2 cellular contexts compared by ENCODE assay signal in genomic region chr5:124841829-124842712, GRCh38.
TF ChIP-seq lines count a peak whose summit lies in the region.

No MANE protein-coding gene starts in this region.

TF ChIP-seq in HEK293, 187 proteins besides CTCF, POLR2A, EP300 and RAD21 (continued from another document and continues in another):
- no peak for TF ChIP-seq MYNN (tag by site-specific recombination; IDR thresholded peaks at IDR 0.05; ENCODE audit: borderline replicate concordance)
- TF ChIP-seq ZNF571 (tag by site-specific recombination; IDR thresholded peaks at IDR 0.05) = no peak
- TF ChIP-seq REST (tag by site-specific recombination; IDR thresholded peaks at IDR 0.05) = 0 out of 2 replicates have a peak, but pooled peaks have one; percentile 24
- no peak for TF ChIP-seq OVOL3 (tag by site-specific recombination; IDR thresholded peaks at IDR 0.05)
- no peak for TF ChIP-seq ZNF394 (tag by site-specific recombination; IDR thresholded peaks at IDR 0.05; ENCODE audit: borderline replicate concordance)
- TF ChIP-seq ZNF610 (tag by site-specific recombination; IDR thresholded peaks at IDR 0.05; ENCODE audit: borderline replicate concordance) = no peak
- no peak for TF ChIP-seq TCF7L2 (IDR thresholded peaks at IDR 0.05; ENCODE audit: borderline replicate concordance, low read depth, low read length)
- no peak for TF ChIP-seq ZNF112 (tag by site-specific recombination; IDR thresholded peaks at IDR 0.05)
- peak; percentile 72 for TF ChIP-seq OSR2 (tag by site-specific recombination; IDR thresholded peaks at IDR 0.05)
- TF ChIP-seq ZNF146 (tag by site-specific recombination; IDR thresholded peaks at IDR 0.05) = no peak
- 0 out of 2 replicates have a peak, but pooled peaks have one; percentile 39 for TF ChIP-seq ZNF335 (tag by site-specific recombination; conservative IDR thresholded peaks at IDR 0.05)
- TF ChIP-seq ZNF133 (tag by site-specific recombination; IDR thresholded peaks at IDR 0.05) = no peak
- no peak for TF ChIP-seq ZNF16 (tag by site-specific recombination; IDR thresholded peaks at IDR 0.05; ENCODE audit: low read depth)
- TF ChIP-seq KLF7 (tag by site-specific recombination; IDR thresholded peaks at IDR 0.05; ENCODE audit: borderline replicate concordance) = no peak
- TF ChIP-seq ZNF776 (tag by site-specific recombination; IDR thresholded peaks at IDR 0.05; ENCODE audit: borderline replicate concordance) = no peak
- no peak; the same call in 1 of the 2 replicates for TF ChIP-seq ZFP69B (tag by site-specific recombination; IDR thresholded peaks at IDR 0.05)
- TF ChIP-seq YY1 (tag by site-specific recombination; IDR thresholded peaks at IDR 0.05) = peak; percentile 43; the same call in 1 of the 2 replicates
- no peak for TF ChIP-seq PATZ1 (tag by site-specific recombination; IDR thresholded peaks at IDR 0.05)
- TF ChIP-seq RBAK (tag by site-specific recombination; IDR thresholded peaks at IDR 0.05) = no peak
- no peak for TF ChIP-seq ZNF555 (tag by site-specific recombination; conservative IDR thresholded peaks at IDR 0.05)
- peak; percentile 56 for TF ChIP-seq ZBTB8A (tag by site-specific recombination; IDR thresholded peaks at IDR 0.05)
- TF ChIP-seq ZBTB6 (tag by site-specific recombination; IDR thresholded peaks at IDR 0.05) = no peak
- no peak for TF ChIP-seq ZNF184 (tag by site-specific recombination; IDR thresholded peaks at IDR 0.05)
- no peak for TF ChIP-seq ZNF416 (tag by site-specific recombination; IDR thresholded peaks at IDR 0.05)
- no peak for TF ChIP-seq ZNF660 (tag by site-specific recombination; IDR thresholded peaks at IDR 0.05)
- TF ChIP-seq ZNF596 (tag by site-specific recombination; IDR thresholded peaks at IDR 0.05) = peak; percentile 26; the same call in 1 of the 2 replicates
- TF ChIP-seq ZNF362 (tag by site-specific recombination; IDR thresholded peaks at IDR 0.05) = peak; percentile 64
- no peak for TF ChIP-seq ZNF223 (tag by site-specific recombination; IDR thresholded peaks at IDR 0.05)

TF ChIP-seq in SK-N-SH, 30 proteins besides CTCF, POLR2A, EP300 and RAD21 (continued from another document):
- no peak for TF ChIP-seq TAF1 (IDR thresholded peaks at IDR 0.05; ENCODE audit: borderline replicate concordance, low read depth, low read length)
- no peak for TF ChIP-seq TCF12 (IDR thresholded peaks at IDR 0.05)
- no peak for TF ChIP-seq SIN3A (IDR thresholded peaks at IDR 0.05; ENCODE audit: borderline replicate concordance, low read depth, low read length)
- TF ChIP-seq ELF1 (IDR thresholded peaks at IDR 0.05) = no peak
